Comparison of ENCODE assay signal across 17 cellular contexts in the genomic region with DNA sequence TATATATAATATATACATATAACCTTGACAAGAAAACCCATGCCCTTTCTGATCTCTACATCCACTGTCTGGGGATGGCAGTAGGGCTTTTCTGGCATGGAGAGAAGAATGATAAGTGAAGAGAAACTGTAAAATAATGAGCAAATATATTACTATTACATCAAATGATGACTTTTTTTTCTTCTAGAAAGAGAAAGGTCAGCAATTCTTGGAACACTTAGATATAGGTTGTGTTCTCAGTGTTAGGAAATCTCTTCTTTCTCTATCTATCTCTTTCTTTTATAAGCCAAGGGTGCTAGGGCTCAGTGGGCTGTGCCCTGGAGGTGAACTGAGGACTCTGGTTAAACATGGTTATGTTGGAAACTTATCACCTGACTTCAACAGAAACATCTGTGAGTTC.
DNase-seq lines count a peak whose midpoint lies in the region; ATAC-seq, FAIRE-seq and TF ChIP-seq lines count a peak whose summit lies in the region.
"Had no signal": no experiment of that assay in that cellular context is flagged by ENCODE, and none has a peak within 500 bp of the region (broad histone marks: within the 10 kb centered on the region; RNA-seq: fewer than 3 reads in every experiment).

No MANE protein-coding gene starts in this region.

- no peak overlapping the region for H3K4ac ChIP-seq in IMR-90 (ENCODE audit: low read depth, low read length)
- H3K4ac ChIP-seq in neuronal stem cell (ENCODE audit: low read length) = no peak overlapping the region

- dilution Hi-C loops in IMR-90 (cut with HindIII; ENCODE audit: low sequenced_read_pairs, unreplicated experiment) = no loop called here

- FAIRE-seq in HepG2 (lab: Jason Lieb, UNC) = no peak
- FAIRE-seq: D721Med, GM12878, GM19239, H54 had no signal

- no peak for DNase-seq in HepG2 (ENCODE audit: low spot score)
- no peak for DNase-seq in right lobe of liver
- no peak for DNase-seq in IMR-90
- DNase-seq in neuronal stem cell (ENCODE audit: low spot score) = no peak
- DNase-seq in retina = no peak
- DNase-seq: CD4-positive, alpha-beta T cell; CD8-positive, alpha-beta memory T cell; DMS153; DND-41; GOT3; HFFc6 had no signal

- H3K4me1 ChIP-seq in HepG2 (ENCODE audit: insufficient read depth, low read length) (no peaks in the 10 kb centered on the region), right lobe of liver (peaks cover 0 to 4% (median 0%) of the 10 kb centered on the region in 4 donors), IMR-90 (ENCODE audit: control insufficient read depth, insufficient read depth, low read length) (no peaks in the 10 kb centered on the region), neuronal stem cell (ENCODE audit: control insufficient read depth in 2 of 2, insufficient read depth in 1 of 2, low read depth in 1 of 2, low read length in 2 of 2) (no peaks in the 10 kb centered on the region)
- H3K4me1 ChIP-seq: HAP-1 had no signal

- BruUV-seq in HepG2 (replicated peaks; lab: Mats Ljungman, UMichigan) (no TSS peak), IMR-90 (replicated peaks; lab: Mats Ljungman, UMichigan) (no TSS peak)

- H3K9me1 ChIP-seq in IMR-90 (ENCODE audit: insufficient read depth, low read length) = no peaks in the 10 kb centered on the region

- no peak overlapping the region for H3K4me3 ChIP-seq in HepG2 (replicated peaks in 1 of 3; ENCODE audit: insufficient read depth in 1 of 3, low read depth in 2 of 3, low read length in 3 of 3)
- H3K4me3 ChIP-seq in right lobe of liver = no peak overlapping the region
- no peak overlapping the region for H3K4me3 ChIP-seq in IMR-90 (ENCODE audit: insufficient read depth, low read depth, low read length)
- H3K4me3 ChIP-seq in neuronal stem cell (ENCODE audit: low read length in 2 of 2) = no peak overlapping the region
- H3K4me3 ChIP-seq: GM12878, HAP-1 had no signal

- no peak overlapping the region for H2AK5ac ChIP-seq in IMR-90 (ENCODE audit: low read depth, low read length)
- H2AK5ac ChIP-seq in neuronal stem cell (ENCODE audit: low read depth, low read length) = no peak overlapping the region

- peaks cover 17% of the 10 kb centered on the region; the same call in 1 of the 2 replicates for H3K9me3 ChIP-seq in HepG2 (ENCODE audit: low read length)
- no peaks in the 10 kb centered on the region for H3K9me3 ChIP-seq in right lobe of liver
- peaks cover 6% of the 10 kb centered on the region; the same call in 1 of the 2 replicates for H3K9me3 ChIP-seq in IMR-90 (ENCODE audit: control insufficient read depth, insufficient read depth, low read length)
- H3K9me3 ChIP-seq in neuronal stem cell (replicated peaks in 1 of 2; ENCODE audit: control insufficient read depth in 2 of 2, insufficient read depth in 1 of 2, low read depth in 1 of 2, low read length in 2 of 2) = peaks cover 0 to 2% of the 10 kb centered on the region in 2 donors
- H3K9me3 ChIP-seq: HAP-1 had no signal

- H3K9ac ChIP-seq in HepG2 (ENCODE audit: insufficient read depth, low read depth, low read length) (no peak overlapping the region), IMR-90 (ENCODE audit: low read depth, low read length) (no peak overlapping the region), neuronal stem cell (ENCODE audit: low read depth, low read length, poor library complexity) (no peak overlapping the region)

- no peak for TF ChIP-seq EP300 in HepG2 (IDR thresholded peaks at IDR 0.05; ENCODE audit: low read depth in 2 of 2, low read length in 2 of 2)
- no peak for TF ChIP-seq EP300 in HepG2 (CRISPR knock-in tag; IDR thresholded peaks at IDR 0.05; ENCODE audit: borderline replicate concordance)

- ATAC-seq in HepG2 (no peak), right lobe of liver (no peak), IMR-90 (ENCODE audit: low read depth) (no peak), GM19328 (IDR thresholded peaks at IDR 0.05; ENCODE audit: unreplicated experiment) (no peak)
- ATAC-seq: GM12878 had no signal

- H2BK20ac ChIP-seq in IMR-90 (ENCODE audit: low read depth, low read length) = no peak overlapping the region

- no peak overlapping the region for H4K5ac ChIP-seq in IMR-90 (ENCODE audit: low read depth, low read length)

- H2BK120ac ChIP-seq in IMR-90 (ENCODE audit: low read depth, low read length) = no peak overlapping the region
- no peak overlapping the region for H2BK120ac ChIP-seq in neuronal stem cell (ENCODE audit: low read depth, low read length)

- in situ Hi-C loops in HepG2 (cut with HindIII; ENCODE audit: extremely low pct_ligation_motif_present, low pct_unique_long_range_greater_than_20kb) (no loop called here), IMR-90 (cut with MboI; ENCODE audit: low sequenced_read_pairs) (no loop called here)

- H2BK15ac ChIP-seq in IMR-90 (ENCODE audit: low read depth, low read length) (no peak overlapping the region), neuronal stem cell (ENCODE audit: low read length) (no peak overlapping the region)

- POLR2A ChIA-PET in HepG2 (lab: Yijun Ruan, JAX) (no interaction called here), IMR-90 (lab: Charles Lee; ENCODE audit: unreplicated experiment) (no interaction called here)

- H3K56ac ChIP-seq in IMR-90 (ENCODE audit: extremely low read depth, insufficient read depth, low read length) = no peak overlapping the region

- no peak overlapping the region for H3K27ac ChIP-seq in HepG2 (ENCODE audit: extremely low read length, insufficient read depth, low read length)
- H3K27ac ChIP-seq in right lobe of liver = no peak overlapping the region
- no peak overlapping the region for H3K27ac ChIP-seq in IMR-90 (ENCODE audit: insufficient read depth, low read length)
- H3K27ac ChIP-seq in neuronal stem cell (replicated peaks; ENCODE audit: low read length) = no peak overlapping the region

- no peaks in the 10 kb centered on the region for H4K20me1 ChIP-seq in HepG2 (ENCODE audit: insufficient read depth, low read length)
- no peaks in the 10 kb centered on the region for H4K20me1 ChIP-seq in IMR-90 (ENCODE audit: insufficient read depth, low read length)

- H2AK9ac ChIP-seq in IMR-90 (replicated peaks; ENCODE audit: low read depth, low read length, poor library complexity) = no peak overlapping the region

- H3K14ac ChIP-seq in IMR-90 (replicated peaks; ENCODE audit: low read depth, low read length) (no peak overlapping the region), neuronal stem cell (ENCODE audit: low read length) (peak overlapping the region; percentile 8)

- H3K79me2 ChIP-seq in HepG2 (ENCODE audit: insufficient read depth, low read length) = no peaks in the 10 kb centered on the region

- TF ChIP-seq RAD21 in HepG2 (CRISPR knock-in tag; IDR thresholded peaks at IDR 0.05) (no peak), IMR-90 (IDR thresholded peaks at IDR 0.05; ENCODE audit: low read length) (no peak)

- no peak overlapping the region for H2AFZ ChIP-seq in HepG2 (ENCODE audit: low read length)
- no peak overlapping the region for H2AFZ ChIP-seq in IMR-90 (replicated peaks; ENCODE audit: low read length, poor library complexity)
- H2AFZ ChIP-seq in neuronal stem cell (ENCODE audit: low read length) = no peak overlapping the region

- no peak overlapping the region for H4K8ac ChIP-seq in IMR-90 (ENCODE audit: low read depth in 2 of 2, low read length in 2 of 2)
- no peak overlapping the region for H4K8ac ChIP-seq in neuronal stem cell (ENCODE audit: low read depth, low read length)

- no peaks in the 10 kb centered on the region for H3K27me3 ChIP-seq in HepG2 (ENCODE audit: control insufficient read depth in 1 of 2, insufficient read depth in 2 of 2, low read length in 2 of 2)
- no peaks in the 10 kb centered on the region for H3K27me3 ChIP-seq in right lobe of liver
- no peaks in the 10 kb centered on the region for H3K27me3 ChIP-seq in IMR-90 (ENCODE audit: control insufficient read depth, insufficient read depth, low read length)
- H3K27me3 ChIP-seq in neuronal stem cell (ENCODE audit: control insufficient read depth in 3 of 3, insufficient read depth in 3 of 3, low read depth in 1 of 3, low read length in 3 of 3) = no peaks in the 10 kb centered on the region

- H4K91ac ChIP-seq in IMR-90 (ENCODE audit: insufficient read depth, low read depth, low read length) (no peak overlapping the region), neuronal stem cell (ENCODE audit: low read depth, low read length, poor library complexity) (no peak overlapping the region)

- TF ChIP-seq CTCF in HepG2 (CRISPR knock-in tag; IDR thresholded peaks at IDR 0.05) (no peak), right lobe of liver (IDR thresholded peaks at IDR 0.05) (no peak), IMR-90 (conservative IDR thresholded peaks at IDR 0.05; ENCODE audit: low read depth, low read length) (no peak)

- H3K79me1 ChIP-seq in IMR-90 (ENCODE audit: low read depth in 1 of 2, low read length in 2 of 2) (no peaks in the 10 kb centered on the region), neuronal stem cell (ENCODE audit: low read depth, low read length) (no peaks in the 10 kb centered on the region)

- H3K36me3 ChIP-seq in HepG2 (replicated peaks in 1 of 2; ENCODE audit: control insufficient read depth in 1 of 2, insufficient read depth in 2 of 2, low read length in 2 of 2) = no peaks in the 10 kb centered on the region
- H3K36me3 ChIP-seq in right lobe of liver = no peaks in the 10 kb centered on the region
- H3K36me3 ChIP-seq in IMR-90 (ENCODE audit: control insufficient read depth, insufficient read depth, low read length) = no peaks in the 10 kb centered on the region
- H3K36me3 ChIP-seq in neuronal stem cell (replicated peaks in 1 of 2; ENCODE audit: control insufficient read depth in 2 of 2, insufficient read depth in 2 of 2, low read length in 2 of 2) = no peaks in the 10 kb centered on the region
- H3K36me3 ChIP-seq: HAP-1 had no signal

- H2BK5ac ChIP-seq in IMR-90 (ENCODE audit: low read depth, low read length, poor library complexity, severe bottlenecking) = no peak overlapping the region
- H2BK5ac ChIP-seq in neuronal stem cell (ENCODE audit: low read length) = no peak overlapping the region

- CTCF ChIA-PET in HepG2 (lab: Yijun Ruan, JAX; ENCODE audit: low intra/inter-chr PET ratio, low total read pairs) (no interaction called here), IMR-90 (lab: Yijun Ruan, JAX) (no interaction called here)

- no peak overlapping the region for H3K18ac ChIP-seq in IMR-90 (ENCODE audit: low read depth, low read length)
- H3K18ac ChIP-seq in neuronal stem cell (ENCODE audit: low read length) = no peak overlapping the region

- H3K23ac ChIP-seq in IMR-90 (ENCODE audit: low read depth, low read length) = no peak overlapping the region
- H3K23ac ChIP-seq in neuronal stem cell (ENCODE audit: low read depth, low read length, poor library complexity) = no peak overlapping the region

- intact Hi-C loops in HepG2 (cut with micrococcal nuclease; ENCODE audit: unreplicated experiment) (no loop called here), right lobe of liver (cut with DNase I) (no loop called here), IMR-90 (cut with micrococcal nuclease) (no loop called here)

- H2BK12ac ChIP-seq in neuronal stem cell (ENCODE audit: low read length) = no peak overlapping the region

- TF ChIP-seq POLR2A in HepG2 (IDR thresholded peaks at IDR 0.05; ENCODE audit: insufficient read depth in 1 of 2, low read depth in 2 of 2, low read length in 2 of 2) (no peak), right lobe of liver (IDR thresholded peaks at IDR 0.05) (no peak), IMR-90 (IDR thresholded peaks at IDR 0.05; ENCODE audit: low read depth, low read length) (no peak)

- no peak overlapping the region for H3K4me2 ChIP-seq in HepG2 (ENCODE audit: low read depth, low read length)
- no peak overlapping the region for H3K4me2 ChIP-seq in IMR-90 (ENCODE audit: low read depth, low read length)
- H3K4me2 ChIP-seq in neuronal stem cell (ENCODE audit: insufficient read depth, low read length, poor library complexity, severe bottlenecking) = no peak overlapping the region
